ENCODE assay signal across 1 cellular context in genomic region chr4:157221426-157221894, GRCh38.
TF ChIP-seq lines count a peak whose summit lies in the region.

No MANE protein-coding gene starts in this region.

TF ChIP-seq in H1, 55 proteins besides CTCF, POLR2A, EP300 and RAD21:
- TF ChIP-seq ASH2L (IDR thresholded peaks at IDR 0.05; ENCODE audit: low read length) (peak; percentile 1), TBP (IDR thresholded peaks at IDR 0.05; ENCODE audit: low read depth, low read length) (no peak), SUZ12 (IDR thresholded peaks at IDR 0.05; ENCODE audit: low read length) (peak; percentile 67; the same call in 1 of the 2 replicates)
